12 cellular contexts compared by ENCODE assay signal in the genomic region with DNA sequence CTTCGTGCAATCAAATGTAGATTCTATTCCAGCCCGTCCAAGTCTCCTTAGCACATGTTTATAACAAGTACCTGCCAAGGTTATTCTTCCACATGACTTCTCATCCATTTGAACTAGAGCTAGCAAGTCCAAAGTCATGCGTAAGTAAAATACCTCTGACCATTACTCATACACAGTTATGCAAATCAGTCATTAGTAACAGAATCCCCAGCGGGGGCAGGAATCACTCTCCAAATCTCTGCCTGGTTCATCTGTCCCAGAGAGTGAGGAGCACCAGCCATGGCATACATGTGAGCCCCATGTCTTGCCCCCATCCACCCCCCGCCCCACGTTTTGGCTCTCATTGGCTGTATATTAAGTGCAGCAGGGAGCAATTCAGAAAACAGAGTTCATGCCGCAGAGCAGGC. TPM values are rescaled to one million over a fixed set of nuclear protein-coding genes. Genes with fewer than 3 reads are reported as not detected.
DNase-seq lines count a peak whose midpoint lies in the region; ATAC-seq and TF ChIP-seq lines count a peak whose summit lies in the region.
"Had no signal": no experiment of that assay in that cellular context is flagged by ENCODE, and none has a peak within 500 bp of the region (broad histone marks: within the 10 kb centered on the region; RNA-seq: fewer than 3 reads in every experiment).

No MANE protein-coding gene starts in this region.

- DNase-seq in AG04449 (ENCODE audit: low read depth, low spot score) (peak; percentile 72), M059J (ENCODE audit: low read depth) (peak; percentile 94), colonic mucosa (no peak), lung (ENCODE audit: low spot score) (no peak), NK-92 (lab: John Stamatoyannopoulos, UW; ENCODE audit: unreplicated experiment) (no peak), Kasumi-1 (lab: John Stamatoyannopoulos, UW) (no peak), chondrocyte (ENCODE audit: low spot score) (no peak)
- DNase-seq: activated CD8-positive, alpha-beta memory T cell treated with anti-CD3 and anti-CD28 coated beads, Interleukin-2, amount 50 U/mL, for 48 hours; foreskin melanocyte had no signal

- intact Hi-C loops in colonic mucosa (cut with DNase I) = no loop called here

- H3K27ac ChIP-seq in colonic mucosa (peak overlapping the region; percentile 69), lung (ENCODE audit: low read depth in 1 of 2, low read length in 1 of 2) (peak overlapping the region; percentile 51 to 97)
- H3K27ac ChIP-seq: C4-2B had no signal

- TF ChIP-seq CTCF in AG04449 (IDR thresholded peaks at IDR 0.05; ENCODE audit: insufficient read depth, low read length, missing control alignments) = no peak
- no peak for TF ChIP-seq CTCF in colonic mucosa (IDR thresholded peaks at IDR 0.05)
- no peak for TF ChIP-seq CTCF in lung (IDR thresholded peaks at IDR 0.05; ENCODE audit: control extremely low read depth, extremely low read depth)
- TF ChIP-seq CTCF in chondrocyte (IDR thresholded peaks at IDR 0.05) = no peak

- 74 to 82% methylated on average over 7 of the region's 7 CpGs for WGBS in lung, 2 donors

- no peak overlapping the region for H3K9ac ChIP-seq in colonic mucosa (ENCODE audit: low read depth in 2 of 2, low read length in 2 of 2)

- H3K27me3 ChIP-seq in colonic mucosa (no peaks in the 10 kb centered on the region), lung (ENCODE audit: control insufficient read depth, insufficient read depth) (no peaks in the 10 kb centered on the region)

- H3K4me3 ChIP-seq in AG04449 (ENCODE audit: low read depth, low read length) (no peak overlapping the region), colonic mucosa (no peak overlapping the region), lung (no peak overlapping the region)

- ATAC-seq in lung (ENCODE audit: insufficient read depth, low FRiP score) (peak; percentile 43), GM21717 (IDR thresholded peaks at IDR 0.05; ENCODE audit: unreplicated experiment) (no peak)

- no peaks in the 10 kb centered on the region for H3K9me3 ChIP-seq in colonic mucosa
- no peaks in the 10 kb centered on the region for H3K9me3 ChIP-seq in lung (ENCODE audit: control insufficient read depth in 2 of 2, insufficient read depth in 1 of 2, low read length in 1 of 2)

- H3K36me3 ChIP-seq in colonic mucosa (no peaks in the 10 kb centered on the region), lung (ENCODE audit: control insufficient read depth in 2 of 2, insufficient read depth in 2 of 2, low read length in 2 of 2) (no peaks in the 10 kb centered on the region)

- H3K27ac Mint-ChIP-seq in chondrocyte (ENCODE audit: unreplicated experiment) = no peak overlapping the region
- H3K27ac Mint-ChIP-seq: stimulated activated naive CD8-positive, alpha-beta T cell treated with anti-CD3 and anti-CD28 coated beads, Interleukin-15, Interleukin-2, amounts not matched to agents 100 ng/mL and 50 ng/mL, for 24 hours had no signal

- no peak overlapping the region for H3K4me3 Mint-ChIP-seq in chondrocyte (ENCODE audit: unreplicated experiment)
- H3K4me3 Mint-ChIP-seq: stimulated activated naive CD8-positive, alpha-beta T cell treated with anti-CD3 and anti-CD28 coated beads, Interleukin-15, Interleukin-2, amounts not matched to agents 100 ng/mL and 50 ng/mL, for 24 hours had no signal

- no peaks in the 10 kb centered on the region for H3K27me3 Mint-ChIP-seq in chondrocyte (ENCODE audit: low read depth)
- H3K27me3 Mint-ChIP-seq: stimulated activated naive CD8-positive, alpha-beta T cell treated with anti-CD3 and anti-CD28 coated beads, Interleukin-15, Interleukin-2, amounts not matched to agents 100 ng/mL and 50 ng/mL, for 24 hours had no signal

- no peaks in the 10 kb centered on the region for H3K9me3 Mint-ChIP-seq in chondrocyte (ENCODE audit: low read depth)
- H3K9me3 Mint-ChIP-seq: stimulated activated naive CD8-positive, alpha-beta T cell treated with anti-CD3 and anti-CD28 coated beads, Interleukin-15, Interleukin-2, amounts not matched to agents 100 ng/mL and 50 ng/mL, for 24 hours had no signal

- H3K4me1 Mint-ChIP-seq in chondrocyte (ENCODE audit: low read depth) = peaks cover 40% of the 10 kb centered on the region

- H3K36me3 Mint-ChIP-seq in chondrocyte (ENCODE audit: low read depth) = no peaks in the 10 kb centered on the region

- H3K4me1 ChIP-seq in colonic mucosa (no peaks in the 10 kb centered on the region), lung (ENCODE audit: control insufficient read depth in 2 of 2, insufficient read depth in 2 of 2, low read length in 2 of 2) (peaks cover 0 to 6% of the 10 kb centered on the region in 2 donors)

- POLR2A ChIA-PET in AG04449 (lab: Yijun Ruan, JAX) = no interaction called here

- CTCF ChIA-PET in AG04449 (lab: Yijun Ruan, JAX) = interaction anchor here (0.9 to 4.7 kb wide), 5 partner anchors 14 to 231 kb away, joined by 3 to 22 read pairs (median 3); no protein-coding TSS in a partner anchor

RNA-seq across cellular contexts. Expression of gene SRL, which starts 27.7 kb away (rescaled TPM):
- not detected in 2 replicates for total RNA-seq in M059J (2014; rRNA removed; shearing (Covaris generic))
- total RNA-seq in colonic mucosa = under 1 TPM; 0.49 to 0.82 TPM
- total RNA-seq in lung = 1 to 10 TPM; 2.1 to 2.9 TPM
- under 1 TPM; 0.30 to 0.37 TPM for polyA plus RNA-seq in lung
- total RNA-seq in chondrocyte = not detected in 3 replicates

RNA-seq across cellular contexts. Expression of gene TFAP4, which starts 58.6 kb away (rescaled TPM):
- 3.2 and 6.2 TPM in 2 replicates for total RNA-seq in M059J (2014; rRNA removed; shearing (Covaris generic))
- total RNA-seq in colonic mucosa = 10 to 100 TPM in 1 of 2 donors, 1 to 10 TPM in 1; 5.4 to 15.4 TPM
- total RNA-seq in lung = 10 to 100 TPM in 1 of 2 donors, 1 to 10 TPM in 1; 9.7 to 12.3 TPM
- polyA plus RNA-seq in lung = 10 to 100 TPM in 1 of 2 donors, 1 to 10 TPM in 1; 5.7 to 10.5 TPM
- 2.5 to 4.0 TPM (median 2.5 TPM) in 3 replicates for total RNA-seq in chondrocyte

Comparison
In these comparisons a context has a peak if more than half of its experiments do, and no peak if none do; other contexts are left out.
1. DNase-seq: peak in AG04449 (single experiment) and M059J (single experiment); none in colonic mucosa (single experiment), lung (single experiment), NK-92 (single experiment), Kasumi-1 (0 of 2) and chondrocyte (single experiment).